1 cellular context compared by ENCODE assay signal in genomic region chr5:112514062-112514561, GRCh38.
TF ChIP-seq lines count a peak whose summit lies in the region.

No MANE protein-coding gene starts in this region.

TF ChIP-seq in K562, 482 proteins besides CTCF, POLR2A, EP300 and RAD21 (continued from another document):
- TF ChIP-seq ZNF449 (CRISPR knock-in tag; IDR thresholded peaks at IDR 0.05) (no peak), NFE2L1 (tag; IDR thresholded peaks at IDR 0.05; ENCODE audit: borderline replicate concordance, low read depth) (no peak), ESRRB (CRISPR knock-in tag; IDR thresholded peaks at IDR 0.05; ENCODE audit: borderline replicate concordance) (no peak), IRF9 (tag; IDR thresholded peaks at IDR 0.05) (no peak), MTA3 (IDR thresholded peaks at IDR 0.05; ENCODE audit: borderline replicate concordance) (no peak), NCOR1 (IDR thresholded peaks at IDR 0.05) (peak; percentile 34; the same call in 1 of the 2 replicates), DPF2 (IDR thresholded peaks at IDR 0.05) (0 out of 2 replicates have a peak, but pooled peaks have one; percentile 16), ZBTB11 (CRISPR knock-in tag; IDR thresholded peaks at IDR 0.05) (no peak), TCFL5 (CRISPR knock-in tag; conservative IDR thresholded peaks at IDR 0.05) (no peak), CXXC5 (CRISPR knock-in tag; IDR thresholded peaks at IDR 0.05) (peak; percentile 23; the same call in 1 of the 2 replicates), ZKSCAN8 (CRISPR knock-in tag; IDR thresholded peaks at IDR 0.05) (no peak), SMAD4 (CRISPR knock-in tag; conservative IDR thresholded peaks at IDR 0.05) (0 out of 2 replicates have a peak, but pooled peaks have one; percentile 29), ZBTB17 (CRISPR knock-in tag; IDR thresholded peaks at IDR 0.05) (no peak), ZNF696 (CRISPR knock-in tag; conservative IDR thresholded peaks at IDR 0.05) (no peak), CBFA2T3 (IDR thresholded peaks at IDR 0.05) (peak; percentile 54), CBX8 (IDR thresholded peaks at IDR 0.05; ENCODE audit: borderline replicate concordance, extremely low read depth, low read depth, low read length, poor library complexity, severe bottlenecking) (no peak), TCF3 (CRISPR knock-in tag; IDR thresholded peaks at IDR 0.05) (peak; percentile 49; the same call in 1 of the 2 replicates), MYC (IDR thresholded peaks at IDR 0.05; ENCODE audit: low read depth, low read length) (0 out of 2 replicates have a peak, but pooled peaks have one; percentile 16), MYC (CRISPR knock-in tag; IDR thresholded peaks at IDR 0.05; ENCODE audit: borderline replicate concordance, low read depth) (no peak), MYNN (IDR thresholded peaks at IDR 0.05) (no peak), MYNN (CRISPR knock-in tag; IDR thresholded peaks at IDR 0.05) (no peak), GMEB1 (CRISPR knock-in tag; IDR thresholded peaks at IDR 0.05) (no peak), ZNF586 (CRISPR knock-in tag; conservative IDR thresholded peaks at IDR 0.05) (no peak), HDAC8 (tag; IDR thresholded peaks at IDR 0.05) (no peak), RHOXF2B (CRISPR knock-in tag; conservative IDR thresholded peaks at IDR 0.05) (no peak), THAP12 (CRISPR knock-in tag; IDR thresholded peaks at IDR 0.05) (no peak), RAD51 (IDR thresholded peaks at IDR 0.05; ENCODE audit: borderline replicate concordance, low read depth) (no peak), CCNT2 (IDR thresholded peaks at IDR 0.05; ENCODE audit: borderline replicate concordance, extremely low read depth, insufficient read length, low read depth, low read length) (peak; percentile 16), GABPB1 (CRISPR knock-in tag; IDR thresholded peaks at IDR 0.05) (no peak), SOX6 (IDR thresholded peaks at IDR 0.05) (0 out of 2 replicates have a peak, but pooled peaks have one; percentile 36), ARID1B (IDR thresholded peaks at IDR 0.05) (peak; percentile 63), ZNF165 (CRISPR knock-in tag; IDR thresholded peaks at IDR 0.05; ENCODE audit: borderline replicate concordance) (no peak), FIP1L1 (IDR thresholded peaks at IDR 0.05; ENCODE audit: low read depth, low read length, poor library complexity, severe bottlenecking) (no peak), RBFOX2 (IDR thresholded peaks at IDR 0.05; ENCODE audit: low read depth, low read length) (no peak), RBM39 (optimal IDR thresholded peaks at IDR 0.05; ENCODE audit: low read depth, low read length) (no peak), ZNF830 (CRISPR knock-in tag; IDR thresholded peaks at IDR 0.05) (no peak), HNRNPL (IDR thresholded peaks at IDR 0.05; ENCODE audit: low read depth, low read length) (no peak), ZZZ3 (IDR thresholded peaks at IDR 0.05) (no peak), GTF2A2 (tag; IDR thresholded peaks at IDR 0.05) (no peak), MBD1 (CRISPR knock-in tag; IDR thresholded peaks at IDR 0.05) (no peak), SMAD2 (IDR thresholded peaks at IDR 0.05; ENCODE audit: low read depth, low read length) (no peak), L3MBTL2 (IDR thresholded peaks at IDR 0.05) (peak; percentile 50; the same call in 1 of the 2 replicates), ZNF592 (IDR thresholded peaks at IDR 0.05) (no peak), BHLHE40 (IDR thresholded peaks at IDR 0.05; ENCODE audit: low read length) (peak; percentile 61; the same call in 1 of the 2 replicates), BMI1 (IDR thresholded peaks at IDR 0.05; ENCODE audit: low read length) (no peak), SETDB1 (IDR thresholded peaks at IDR 0.05; ENCODE audit: low read length) (no peak), KAT2B (IDR thresholded peaks at IDR 0.05; ENCODE audit: low read depth, low read length) (no peak)
TF ChIP-seq in K562: peak in this region for 14.
